In the genomic region with DNA sequence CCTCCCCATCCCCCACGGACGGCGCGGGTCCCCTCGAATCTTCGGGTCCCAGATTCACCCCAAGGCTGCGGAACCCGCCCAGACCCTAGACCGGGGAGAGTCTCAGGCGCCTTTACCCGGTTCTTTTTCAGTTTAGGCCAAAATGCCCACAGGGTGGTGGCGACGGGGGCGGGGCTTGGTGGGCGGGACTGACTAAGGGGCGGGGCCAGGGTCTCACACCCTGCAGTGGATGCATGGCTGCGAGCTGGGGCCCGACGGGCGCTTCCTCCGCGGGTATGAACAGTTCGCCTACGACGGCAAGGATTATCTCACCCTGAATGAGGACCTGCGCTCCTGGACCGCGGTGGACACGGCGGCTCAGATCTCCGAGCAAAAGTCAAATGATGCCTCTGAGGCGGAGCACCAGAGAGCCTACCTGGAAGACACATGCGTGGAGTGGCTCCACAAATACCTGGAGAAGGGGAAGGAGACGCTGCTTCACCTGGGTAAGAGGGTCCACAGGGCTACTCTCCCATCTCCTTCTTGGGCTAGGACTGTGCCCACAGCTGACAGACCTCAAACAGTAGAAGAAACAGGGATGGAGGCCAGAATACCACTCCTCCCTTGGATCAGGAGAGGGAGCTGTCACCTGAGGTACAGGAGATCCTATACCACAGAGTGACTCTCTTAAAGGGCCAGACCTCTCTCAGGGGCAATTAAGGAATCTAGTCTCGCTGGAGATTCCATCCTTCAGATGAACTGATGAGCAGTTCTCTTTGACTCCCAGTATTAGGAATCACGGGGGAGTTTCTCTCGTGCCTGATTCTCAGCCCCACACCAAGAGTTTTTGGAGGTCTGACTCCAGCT, we compare ENCODE assay signal across 8 cellular contexts. TPM values are rescaled to one million over a fixed set of nuclear protein-coding genes. Genes with fewer than 3 reads are reported as not detected.
DNase-seq lines count a peak whose midpoint lies in the region; ATAC-seq and TF ChIP-seq lines count a peak whose summit lies in the region.

No MANE protein-coding gene starts in this region.

- 19 to 52% methylated on average over 12 to 34 of the region's 37 CpGs for whole genome bisulfite sequencing in testis, 2 donors

- H3K27ac ChIP-seq in neutrophil (peak overlapping the region; percentile 98), testis (peak overlapping the region; percentile 95 to 99)

- H3K4me3 ChIP-seq in fibroblast of villous mesenchyme (ENCODE audit: low read depth, low read length) (peak overlapping the region; percentile 87), neutrophil (ENCODE audit: low read depth in 1 of 2, low read length in 1 of 2) (peak overlapping the region; percentile 94 to 100), testis (peak overlapping the region; percentile 77 to 92)

- TF ChIP-seq CTCF in fibroblast of villous mesenchyme (IDR thresholded peaks at IDR 0.05; ENCODE audit: insufficient read depth, low read depth, low read length) (no peak), neutrophil (IDR thresholded peaks at IDR 0.05) (no peak), testis (IDR thresholded peaks at IDR 0.05) (no peak)

- no peaks in the 10 kb centered on the region for H3K9me3 ChIP-seq in ES-I3 (ENCODE audit: control insufficient read depth, insufficient read depth, low read length)
- peaks cover 4% of the 10 kb centered on the region for H3K9me3 ChIP-seq in neutrophil
- no peaks in the 10 kb centered on the region for H3K9me3 ChIP-seq in testis

- DNase-seq in RPMI7951 (ENCODE audit: low read depth) (peak; percentile 60), fibroblast of villous mesenchyme (ENCODE audit: low read depth) (peak; percentile 72), testis (peak; percentile 68), GF-D8 (lab: John Stamatoyannopoulos, UW) (no peak)
- peak; percentile 93 for DNase-seq in activated effector memory CD4-positive, alpha-beta T cell treated with anti-CD3 and anti-CD28 coated beads, Interleukin-2, amount 50 U/mL, for 16 hours

- intact Hi-C loops in testis (cut with DNase I; ENCODE audit: low total_unique reads), result no loop called here

- H3K9ac ChIP-seq in ES-I3 (ENCODE audit: low read depth, low read length), result peak overlapping the region; percentile 77

- H3K36me3 ChIP-seq in ES-I3 (ENCODE audit: insufficient read depth, low read length) (peaks cover 5% of the 10 kb centered on the region; the same call in 1 of the 2 replicates), neutrophil (peaks cover 53% of the 10 kb centered on the region), testis (ENCODE audit: low read depth, missing control alignments) (no peaks in the 10 kb centered on the region)

- ATAC-seq in HG02970 (IDR thresholded peaks at IDR 0.05; ENCODE audit: low FRiP score, unreplicated experiment), result peak; percentile 18

- H3K4me1 ChIP-seq in ES-I3 (ENCODE audit: insufficient read depth, low read length), result 0 out of 2 replicates have a peak, but pooled peaks cover 2% of the 10 kb centered on the region
- H3K4me1 ChIP-seq in neutrophil (ENCODE audit: control insufficient read depth in 1 of 2, insufficient read depth in 1 of 2, low read depth in 1 of 2, low read length in 1 of 2), result peaks cover 61 to 66% of the 10 kb centered on the region in 2 experiments
- H3K4me1 ChIP-seq in testis, result peaks cover 10% of the 10 kb centered on the region

- H3K27me3 ChIP-seq in neutrophil (no peaks in the 10 kb centered on the region), testis (no peaks in the 10 kb centered on the region)

- TF ChIP-seq POLR2A in testis (IDR thresholded peaks at IDR 0.05), result no peak

RNA-seq across cellular contexts. Expression of gene HLA-E, which starts 0.9 kb away (rescaled TPM):
- total RNA-seq in RPMI7951 (2014; rRNA removed; shearing (Covaris generic)), result 142 and 156 TPM in 2 replicates
- total RNA-seq in fibroblast of villous mesenchyme (165 and 183 TPM in 2 replicates), testis (100 to 1,000 TPM in 1 of 2 donors, 10 to 100 TPM in 1; 90.2 to 145 TPM)
- 253 TPM for polyA plus RNA-seq in testis (ENCODE audit: insufficient read depth, low read depth, low replicate concordance)
